1 cellular context compared by ENCODE assay signal in genomic region chr6:19804362-19805145, GRCh38.
TF ChIP-seq lines count a peak whose summit lies in the region.

No MANE protein-coding gene starts in this region.

TF ChIP-seq in HEK293, 187 proteins besides CTCF, POLR2A, EP300 and RAD21 (continued from another document and continues in another):
- TF ChIP-seq ZNF341 (tag by site-specific recombination; IDR thresholded peaks at IDR 0.05; ENCODE audit: low read depth) (peak; percentile 53; the same call in 1 of the 2 replicates), KLF1 (tag by site-specific recombination; IDR thresholded peaks at IDR 0.05) (peak; percentile 27; the same call in 1 of the 2 replicates), ZNF701 (tag by site-specific recombination; IDR thresholded peaks at IDR 0.05) (no peak), ZNF544 (tag by site-specific recombination; IDR thresholded peaks at IDR 0.05) (no peak), ZNF660 (tag by site-specific recombination; IDR thresholded peaks at IDR 0.05) (peak; percentile 72; the same call in 1 of the 2 replicates), ZIC2 (tag by site-specific recombination; IDR thresholded peaks at IDR 0.05) (peak; percentile 24; the same call in 1 of the 2 replicates), ZBTB49 (tag by site-specific recombination; IDR thresholded peaks at IDR 0.05; ENCODE audit: low read depth) (no peak), SCRT2 (tag by site-specific recombination; IDR thresholded peaks at IDR 0.05) (no peak), ZEB2 (tag by site-specific recombination; IDR thresholded peaks at IDR 0.05) (peak; percentile 94), GLI4 (tag by site-specific recombination; IDR thresholded peaks at IDR 0.05) (no peak), ZNF501 (tag by site-specific recombination; IDR thresholded peaks at IDR 0.05) (no peak), ZBTB10 (tag by site-specific recombination; IDR thresholded peaks at IDR 0.05) (no peak), ZNF571 (tag by site-specific recombination; IDR thresholded peaks at IDR 0.05) (no peak), ZNF16 (tag by site-specific recombination; IDR thresholded peaks at IDR 0.05; ENCODE audit: low read depth) (no peak), ZNF473 (tag by site-specific recombination; IDR thresholded peaks at IDR 0.05) (no peak), KLF9 (tag by site-specific recombination; IDR thresholded peaks at IDR 0.05; ENCODE audit: low read depth) (0 out of 2 replicates have a peak, but pooled peaks have one; percentile 41), ZBTB8A (tag by site-specific recombination; IDR thresholded peaks at IDR 0.05) (peak; percentile 95), GLI2 (tag by site-specific recombination; IDR thresholded peaks at IDR 0.05; ENCODE audit: borderline replicate concordance, low read depth) (no peak), ZNF777 (tag by site-specific recombination; IDR thresholded peaks at IDR 0.05; ENCODE audit: borderline replicate concordance) (no peak), ELK4 (IDR thresholded peaks at IDR 0.05; ENCODE audit: borderline replicate concordance, low read depth, low read length) (no peak), IKZF3 (tag by site-specific recombination; IDR thresholded peaks at IDR 0.05) (peak; percentile 92), ZNF37A (tag by site-specific recombination; IDR thresholded peaks at IDR 0.05) (no peak), ZNF580 (tag by site-specific recombination; IDR thresholded peaks at IDR 0.05) (no peak), ZNF433 (tag by site-specific recombination; IDR thresholded peaks at IDR 0.05; ENCODE audit: low read depth) (no peak), ZNF24 (tag by site-specific recombination; IDR thresholded peaks at IDR 0.05) (no peak), PRDM1 (tag by site-specific recombination; IDR thresholded peaks at IDR 0.05) (peak; percentile 90), HOXA7 (CRISPR knock-in tag; IDR thresholded peaks at IDR 0.05; ENCODE audit: borderline replicate concordance) (no peak), ZNF645 (tag by site-specific recombination; IDR thresholded peaks at IDR 0.05) (no peak), ZNF488 (tag by site-specific recombination; IDR thresholded peaks at IDR 0.05) (no peak), ZNF266 (tag by site-specific recombination; IDR thresholded peaks at IDR 0.05; ENCODE audit: low read depth) (no peak), ZNF155 (tag by site-specific recombination; IDR thresholded peaks at IDR 0.05) (no peak), ZNF518A (tag by site-specific recombination; conservative IDR thresholded peaks at IDR 0.05; ENCODE audit: low read depth) (no peak), ZNF366 (tag by site-specific recombination; conservative IDR thresholded peaks at IDR 0.05) (peak; percentile 15; the same call in 1 of the 2 replicates), OVOL3 (tag by site-specific recombination; IDR thresholded peaks at IDR 0.05) (no peak), ZSCAN30 (tag by site-specific recombination; IDR thresholded peaks at IDR 0.05) (peak; percentile 90), ZNF792 (tag by site-specific recombination; IDR thresholded peaks at IDR 0.05) (no peak), ZNF114 (tag by site-specific recombination; IDR thresholded peaks at IDR 0.05) (no peak), ZNF391 (tag by site-specific recombination; IDR thresholded peaks at IDR 0.05; ENCODE audit: borderline replicate concordance, low read depth) (peak; percentile 53; the same call in 1 of the 2 replicates), ZNF211 (tag by site-specific recombination; IDR thresholded peaks at IDR 0.05; ENCODE audit: low read depth) (no peak), ZNF280C (tag by site-specific recombination; IDR thresholded peaks at IDR 0.05) (no peak), ZNF350 (tag by site-specific recombination; IDR thresholded peaks at IDR 0.05) (no peak), ZNF223 (tag by site-specific recombination; IDR thresholded peaks at IDR 0.05) (peak; percentile 73; the same call in 1 of the 2 replicates), ZNF629 (tag by site-specific recombination; IDR thresholded peaks at IDR 0.05) (peak; percentile 97), ZNF449 (tag by site-specific recombination; IDR thresholded peaks at IDR 0.05) (peak; percentile 98), ZNF692 (tag by site-specific recombination; IDR thresholded peaks at IDR 0.05) (peak; percentile 54; the same call in 1 of the 2 replicates), ZNF302 (tag by site-specific recombination; IDR thresholded peaks at IDR 0.05; ENCODE audit: low read depth) (no peak)
